ENCODE assay signal across 23 cellular contexts in the genomic region with DNA sequence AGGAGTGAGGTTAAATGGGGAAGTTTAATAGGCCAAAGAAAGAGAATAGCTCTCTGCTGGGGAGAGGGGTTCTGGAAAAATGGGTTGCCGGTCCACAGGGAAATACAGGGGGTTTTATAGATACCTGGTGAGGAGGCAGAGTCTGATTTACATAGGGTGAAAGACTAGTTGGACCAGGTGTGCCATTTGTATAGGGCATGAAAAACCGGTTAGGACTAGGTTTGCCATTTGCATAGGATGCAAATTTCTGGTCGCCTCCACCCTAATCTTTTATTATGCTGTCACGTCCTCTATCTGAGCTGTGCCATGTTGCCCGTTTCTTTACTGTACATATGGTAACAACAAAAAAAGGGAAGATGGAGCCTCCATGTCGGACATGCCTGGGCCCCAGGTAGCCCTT.
"Had no signal": no experiment of that assay in that cellular context is flagged by ENCODE, and none has a peak within 500 bp of the region (broad histone marks: within the 10 kb centered on the region; RNA-seq: fewer than 3 reads in every experiment).

No MANE protein-coding gene starts in this region.

- H3K36me3 ChIP-seq: SJSA1 had no signal

- H3K4me3 Mint-ChIP-seq: activated B cell treated with CpG ODN at 0.5 μM for 24 hours; activated CD4-positive, alpha-beta T cell treated with anti-CD3 and anti-CD28 coated beads, Interleukin-2, amount 10 ng/mL, durations not matched to agents 24 days and 14 days; activated naive CD4-positive, alpha-beta T cell treated with anti-CD3 and anti-CD28 coated beads for 36 hours; activated naive CD8-positive, alpha-beta T cell; activated T-helper 17 cell treated with anti-CD3 and anti-CD28 coated beads, Interleukin-2, amount 50 U/mL, for 72 hours had no signal

- H3K27ac ChIP-seq: SJSA1 had no signal

- ATAC-seq: activated T-helper 17 cell treated with anti-CD3 and anti-CD28 coated beads, Interleukin-2, amount 50 U/mL, for 72 hours; PC-3; SK-N-SH treated with all-trans-retinoic acid at 6 μM for 48 hours had no signal

- H3K27me3 ChIP-seq: SJSA1 had no signal

- DNase-seq: activated B cell treated with CpG ODN at 0.5 μM for 24 hours; activated CD4-positive, alpha-beta T cell treated with anti-CD3 and anti-CD28 coated beads for 1 hour; activated CD4-positive, alpha-beta T cell treated with anti-CD3 and anti-CD28 coated beads, Interleukin-2, amount 10 ng/mL, durations not matched to agents 24 days and 14 days; activated CD4-positive, alpha-beta T cell treated with anti-CD3 and anti-CD28 coated beads, Interleukin-2, amount 50 U/mL, for 48 hours; activated gamma-delta T cell; activated naive CD4-positive, alpha-beta T cell treated with anti-CD3 and anti-CD28 coated beads for 36 hours; activated T-cell treated with anti-CD3 and anti-CD28 coated beads for 4 hours; activated T-cell treated with anti-CD3 and anti-CD28 coated beads, Interleukin-2, amount 50 U/mL, for 48 hours; amygdala; cerebellar nuclear complex; Kasumi-1; NCI-H1694; NCI-H2029; NCI-H510A treated with DMSO at 0.1 percent for 48 hours; NK-92 treated with Interleukin-12 subunit alpha and Interleukin-12 subunit beta, amount 100 ng/mL, for 24 hours; PC-3; SHP77; SW 1271 had no signal

- H3K27ac Mint-ChIP-seq: activated B cell treated with CpG ODN at 0.5 μM for 24 hours; activated naive CD4-positive, alpha-beta T cell treated with anti-CD3 and anti-CD28 coated beads for 36 hours; activated naive CD8-positive, alpha-beta T cell; activated T-helper 17 cell treated with anti-CD3 and anti-CD28 coated beads, Interleukin-2, amount 50 U/mL, for 72 hours had no signal

- H3K4me1 ChIP-seq: SJSA1 had no signal

- H3K27me3 Mint-ChIP-seq: activated B cell treated with CpG ODN at 0.5 μM for 24 hours; activated CD4-positive, alpha-beta T cell treated with anti-CD3 and anti-CD28 coated beads, Interleukin-2, amount 10 ng/mL, durations not matched to agents 24 days and 14 days; activated naive CD8-positive, alpha-beta T cell; activated T-helper 17 cell treated with anti-CD3 and anti-CD28 coated beads, Interleukin-2, amount 50 U/mL, for 72 hours had no signal

- H3K4me1 Mint-ChIP-seq: activated T-helper 17 cell treated with anti-CD3 and anti-CD28 coated beads, Interleukin-2, amount 50 U/mL, for 72 hours had no signal

- H3K4me3 ChIP-seq: K562, SJSA1 had no signal

- H3K9me3 ChIP-seq: SJSA1 had no signal
